8 cellular contexts compared by ENCODE assay signal in the genomic region with DNA sequence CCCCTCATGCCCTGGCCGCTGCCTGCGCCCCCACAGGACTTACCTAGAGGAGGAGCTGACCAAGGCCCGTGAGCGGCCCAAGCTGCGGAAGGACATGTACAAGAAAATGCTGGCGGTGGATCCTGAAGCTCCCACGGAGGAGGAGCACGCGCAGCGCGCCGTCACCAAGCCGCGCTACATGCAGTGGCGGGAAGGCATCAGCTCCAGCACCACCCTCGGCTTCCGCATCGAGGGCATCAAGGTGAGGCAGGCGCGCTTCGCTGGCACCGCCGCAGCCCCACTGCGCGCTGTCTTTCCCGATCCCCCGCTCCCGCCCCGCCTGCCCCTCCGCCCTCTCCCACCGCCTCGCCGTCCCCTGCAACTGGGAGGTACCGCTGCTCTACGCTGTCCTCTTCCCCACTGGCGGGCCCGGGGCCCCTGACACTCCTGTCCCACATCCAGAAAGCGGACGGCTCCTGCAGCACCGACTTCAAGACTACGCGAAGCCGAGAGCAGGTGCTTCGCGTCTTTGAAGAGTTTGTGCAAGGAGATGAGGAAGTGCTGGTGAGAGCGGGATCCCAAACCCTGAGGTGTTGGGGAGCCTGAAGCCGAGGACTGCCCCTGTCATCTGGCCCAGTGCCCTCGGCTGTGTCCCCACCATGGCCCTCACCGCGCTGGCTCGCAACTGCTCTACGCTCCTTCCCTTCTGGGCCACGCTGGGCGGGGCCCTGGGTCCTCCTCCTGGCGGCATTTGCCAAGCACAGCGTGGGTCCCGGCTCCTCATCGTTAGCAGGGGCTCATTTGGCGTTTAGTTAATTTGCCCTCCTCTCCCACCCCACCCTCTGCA. TPM values are rescaled to one million over a fixed set of nuclear protein-coding genes. Genes with fewer than 3 reads are reported as not detected.
DNase-seq lines count a peak whose midpoint lies in the region; ATAC-seq and TF ChIP-seq lines count a peak whose summit lies in the region.

No MANE protein-coding gene starts in this region.

- TF ChIP-seq CTCF in mesothelial cell of epicardium (IDR thresholded peaks at IDR 0.05; ENCODE audit: unreplicated experiment) (no peak), vagina (IDR thresholded peaks at IDR 0.05) (no peak)

- no peaks in the 10 kb centered on the region for H3K36me3 ChIP-seq in adipocyte (ENCODE audit: control insufficient read depth, insufficient read depth, low read length, severe bottlenecking)
- H3K36me3 ChIP-seq in vagina: no peaks in the 10 kb centered on the region

- H3K4me1 ChIP-seq in adipocyte (ENCODE audit: control insufficient read depth, insufficient read depth, low read length): peaks cover 9% of the 10 kb centered on the region
- peaks cover 23% of the 10 kb centered on the region for H3K4me1 ChIP-seq in vagina

- no peak for TF ChIP-seq POLR2A in vagina (IDR thresholded peaks at IDR 0.05)

- H3K4me3 ChIP-seq in adipocyte (ENCODE audit: low read length): no peak overlapping the region
- peak overlapping the region; percentile 19 to 38 for H3K4me3 ChIP-seq in vagina

- H3K27me3 Mint-ChIP-seq in mesothelial cell of epicardium (ENCODE audit: low read depth): peaks cover 99% of the 10 kb centered on the region

- peaks cover 15% of the 10 kb centered on the region for H3K4me1 Mint-ChIP-seq in mesothelial cell of epicardium

- peak overlapping the region; percentile 40 for H3K4me3 Mint-ChIP-seq in mesothelial cell of epicardium

- H3K9me3 Mint-ChIP-seq in mesothelial cell of epicardium: no peaks in the 10 kb centered on the region

- H3K36me3 Mint-ChIP-seq in mesothelial cell of epicardium: no peaks in the 10 kb centered on the region

- ATAC-seq in HG03442 (IDR thresholded peaks at IDR 0.05; ENCODE audit: unreplicated experiment) (no peak), GM19455 (IDR thresholded peaks at IDR 0.05; ENCODE audit: unreplicated experiment) (no peak)

- no peak overlapping the region for H3K9ac ChIP-seq in adipocyte (ENCODE audit: low read length)

- no peak overlapping the region for H3K27ac ChIP-seq in vagina

- H3K27ac Mint-ChIP-seq in mesothelial cell of epicardium: no peak overlapping the region

- peaks cover 52% of the 10 kb centered on the region for H3K27me3 ChIP-seq in adipocyte (replicated peaks; ENCODE audit: control insufficient read depth, insufficient read depth, low read length)
- no peaks in the 10 kb centered on the region for H3K27me3 ChIP-seq in vagina

- peak; percentile 29 for DNase-seq in stimulated activated CD4-positive, alpha-beta T cell treated with anti-CD3 and anti-CD28 coated beads, Interleukin-12 subunit alpha, Interleukin-12 subunit beta, amount 100 ng/mL, for 4 hours
- no peak for DNase-seq in stimulated activated CD4-positive, alpha-beta T cell treated with anti-CD3 and anti-CD28 coated beads, Interleukin-2, amount 100 ng/mL, for 48 hours
- DNase-seq in adipocyte (ENCODE audit: low read depth) (peak; percentile 27), mesothelial cell of epicardium (ENCODE audit: low spot score in 2 of 2, unreplicated experiment in 2 of 2) (no peak), vagina (ENCODE audit: extremely low spot score in 2 of 2) (no peak), NCI-H1694 treated with DMSO at 0.1 percent for 48 hours (lab: John Stamatoyannopoulos, UW) (no peak)

- intact Hi-C loops in vagina (cut with DNase I): no loop called here

- no peaks in the 10 kb centered on the region for H3K9me3 ChIP-seq in adipocyte (ENCODE audit: control insufficient read depth, low read length)
- no peaks in the 10 kb centered on the region for H3K9me3 ChIP-seq in vagina

RNA-seq across cellular contexts. Expression of a gene that starts 8.5 kb away (rescaled TPM):
- total RNA-seq in mesothelial cell of epicardium (0.55 to 0.80 TPM (median 0.79 TPM) in 3 replicates), vagina (not detected)

RNA-seq across cellular contexts. Expression of a gene that starts 11.5 kb away (rescaled TPM):
- total RNA-seq in mesothelial cell of epicardium (0.91 to 1.2 TPM (median 1.0 TPM) in 3 replicates), vagina (1.5 TPM)

RNA-seq across cellular contexts. Expression of a gene that starts 41.9 kb away (rescaled TPM):
- total RNA-seq in mesothelial cell of epicardium: 54.0 to 65.5 TPM (median 54.8 TPM) in 3 replicates
- 19.9 TPM for total RNA-seq in vagina

RNA-seq across cellular contexts. Expression of a gene that starts 56.8 kb away (rescaled TPM):
- total RNA-seq in mesothelial cell of epicardium (94.4 to 104 TPM (median 95.8 TPM) in 3 replicates), vagina (13.3 TPM)

Comparison
In these comparisons a context has a peak if more than half of its experiments do, and no peak if none do; other contexts are left out.
1. DNase-seq: peak in stimulated activated CD4-positive, alpha-beta T cell treated with anti-CD3 and anti-CD28 coated beads, Interleukin-12 subunit alpha, Interleukin-12 subunit beta, amount 100 ng/mL, for 4 hours (single experiment) and adipocyte (single experiment); none in stimulated activated CD4-positive, alpha-beta T cell treated with anti-CD3 and anti-CD28 coated beads, Interleukin-2, amount 100 ng/mL, for 48 hours (0 of 2), mesothelial cell of epicardium (0 of 2), vagina (0 of 2) and NCI-H1694 treated with DMSO at 0.1 percent for 48 hours (single experiment).